ENCODE assay signal across 18 cellular contexts in the genomic region with DNA sequence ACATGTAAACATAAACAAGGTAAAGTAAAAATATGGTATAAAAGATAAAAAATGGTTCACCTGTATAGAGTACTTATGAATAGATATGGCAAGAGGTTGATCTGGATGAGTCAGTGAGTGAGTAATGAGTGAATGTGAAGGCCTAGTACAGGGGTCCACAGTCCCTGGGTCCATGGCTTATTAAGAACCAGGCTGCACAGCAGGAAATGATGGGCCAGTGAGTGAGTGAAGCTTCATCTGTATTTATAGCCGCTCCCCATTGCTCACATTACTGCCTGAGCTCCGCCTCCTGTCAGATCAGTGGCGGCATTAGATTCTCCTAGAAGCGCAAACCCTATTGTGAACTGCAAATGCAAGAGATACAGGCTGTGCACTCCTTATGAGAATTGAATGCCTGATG.
A peak's percentile ranks its signal among the peaks of the same experiment; 100 is the strongest.
DNase-seq lines count a peak whose midpoint lies in the region; ATAC-seq, FAIRE-seq and TF ChIP-seq lines count a peak whose summit lies in the region.
"Had no signal": no experiment of that assay in that cellular context is flagged by ENCODE, and none has a peak within 500 bp of the region (broad histone marks: within the 10 kb centered on the region; RNA-seq: fewer than 3 reads in every experiment).

No MANE protein-coding gene starts in this region.

- ATAC-seq in foreskin keratinocyte = peak; percentile 91

- no peak for FAIRE-seq in RCC 7860 (lab: Jason Lieb, UNC)

- no peak overlapping the region for H3K27ac ChIP-seq in foreskin keratinocyte
- H3K27ac ChIP-seq: GM23248 had no signal

- peak; percentile 14 for DNase-seq in A172 (ENCODE audit: low spot score)
- peak; percentile 74 for DNase-seq in HT1080 (ENCODE audit: low read depth)
- DNase-seq in RCC 7860 (ENCODE audit: low spot score) = peak; percentile 30
- peak; percentile 44 to 68 for DNase-seq in foreskin keratinocyte
- DNase-seq in AML-193 (lab: John Stamatoyannopoulos, UW) = no peak
- no peak for DNase-seq in CD1c-positive myeloid dendritic cell (ENCODE audit: extremely low spot score)
- DNase-seq in EL = no peak
- DNase-seq in RKO (ENCODE audit: low spot score) = no peak
- DNase-seq: 8988T; BE2C; Caco-2; CD4-positive, alpha-beta T cell; GF-D8; NCI-H1105 treated with DMSO at 0.1 percent for 48 hours; NCI-H1694 treated with DMSO at 0.1 percent for 48 hours; NCI-H446; NCI-H526 treated with DMSO at 0.1 percent for 48 hours had no signal

- no peaks in the 10 kb centered on the region for H3K27me3 ChIP-seq in foreskin keratinocyte
- H3K27me3 ChIP-seq: BE2C had no signal

- TF ChIP-seq CTCF in foreskin keratinocyte (conservative IDR thresholded peaks at IDR 0.05) = no peak

- H3K4me1 ChIP-seq in foreskin keratinocyte = peaks cover 10% of the 10 kb centered on the region

Comparison
In these comparisons a context has a peak if more than half of its experiments do, and no peak if none do; other contexts are left out.
1. DNase-seq: peak in A172 (single experiment), HT1080 (single experiment), RCC 7860 (single experiment) and foreskin keratinocyte (2 of 2); none in AML-193 (0 of 2), CD1c-positive myeloid dendritic cell (single experiment), EL (single experiment) and RKO (single experiment).